9 cellular contexts compared by ENCODE assay signal in the genomic region with DNA sequence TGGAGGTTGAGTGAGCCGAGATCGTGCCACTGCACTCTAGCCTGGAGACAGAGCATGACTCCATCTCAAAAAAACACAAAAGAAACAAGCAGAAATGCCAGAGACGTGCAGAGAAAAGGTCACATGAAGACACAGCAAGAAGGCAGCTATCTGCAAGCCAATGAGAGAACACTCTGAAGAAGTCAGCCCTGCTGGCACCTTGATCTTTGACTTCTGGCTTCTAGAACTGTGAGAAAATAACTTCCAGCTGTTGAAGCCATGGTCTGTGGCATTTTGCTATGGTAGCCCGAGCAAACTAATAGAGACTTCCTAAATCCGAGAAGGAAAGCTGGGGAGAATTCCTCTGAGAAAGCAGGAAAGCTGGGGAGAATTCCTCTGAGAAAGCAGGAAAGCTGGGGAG. TPM values are rescaled to one million over a fixed set of nuclear protein-coding genes. Genes with fewer than 3 reads are reported as not detected.
"Had no signal": no experiment of that assay in that cellular context is flagged by ENCODE, and none has a peak within 500 bp of the region (broad histone marks: within the 10 kb centered on the region; RNA-seq: fewer than 3 reads in every experiment).

No MANE protein-coding gene starts in this region.

RNA-seq across cellular contexts. Expression of gene SPDYE5, which starts 42.2 kb away (rescaled TPM):
- total RNA-seq: OCI-LY7, PC-9, Peyer's patch, Right ventricle myocardium inferior, Right ventricle myocardium superior, RPMI7951, SJCRH30, SJSA1 had no signal
- polyA plus RNA-seq: SK-N-SH had no signal
